ENCODE assay signal across 10 cellular contexts in the genomic region with DNA sequence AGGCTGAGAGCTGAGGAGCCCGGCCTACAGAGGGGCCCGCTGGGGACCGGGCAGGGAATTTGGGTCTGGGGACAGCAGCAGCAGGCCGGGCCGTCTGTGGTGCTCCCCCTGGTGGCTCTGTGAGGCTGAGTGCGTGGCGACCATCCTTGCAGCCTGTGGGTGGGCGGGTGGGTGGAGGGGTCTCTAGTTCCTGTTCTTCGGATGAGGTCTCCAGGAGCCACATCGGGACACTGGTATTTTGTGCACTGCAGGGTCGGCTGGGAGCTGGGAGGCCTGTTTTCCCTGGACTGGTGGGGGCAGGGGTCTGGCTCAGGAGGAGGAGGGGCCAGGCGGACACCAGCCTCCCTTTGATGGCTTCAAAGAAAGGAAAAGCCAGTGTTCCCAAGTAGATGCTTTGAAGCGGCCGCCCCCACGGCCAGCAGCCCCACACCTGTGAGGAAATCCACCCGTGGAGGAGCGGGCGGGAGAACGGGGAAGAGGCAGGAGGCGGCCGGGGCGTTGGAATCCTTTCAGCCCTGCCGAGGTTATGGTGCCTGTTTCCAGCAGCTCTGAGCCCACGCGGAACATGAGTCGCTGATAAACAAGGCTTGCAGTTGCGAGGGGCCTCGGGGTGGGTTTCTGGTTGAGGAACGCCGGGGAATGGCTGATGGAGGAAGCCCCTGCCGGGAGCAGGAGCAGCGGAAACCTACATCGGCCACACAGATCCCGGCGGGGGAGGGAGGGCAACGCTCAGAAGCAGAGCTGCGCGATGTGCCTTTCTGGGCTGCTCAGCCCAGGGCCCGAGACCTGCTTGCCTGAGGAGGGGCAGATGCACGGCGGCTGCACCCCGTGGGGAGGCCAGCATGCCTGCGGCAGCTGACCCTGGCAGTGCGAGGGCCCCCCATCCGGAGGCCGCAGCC.
A peak's percentile ranks its signal among the peaks of the same experiment; 100 is the strongest.
DNase-seq lines count a peak whose midpoint lies in the region; ATAC-seq, FAIRE-seq and TF ChIP-seq lines count a peak whose summit lies in the region.
"Had no signal": no experiment of that assay in that cellular context is flagged by ENCODE, and none has a peak within 500 bp of the region (broad histone marks: within the 10 kb centered on the region; RNA-seq: fewer than 3 reads in every experiment).

No MANE protein-coding gene starts in this region.

- peak overlapping the region; percentile 63 for H3K4me3 ChIP-seq in BE2C (ENCODE audit: low read depth, low read length)
- H3K4me3 ChIP-seq in NT2/D1 (ENCODE audit: insufficient read length, low read depth): peak overlapping the region; percentile 46
- H3K4me3 ChIP-seq in esophagus muscularis mucosa: peak overlapping the region; percentile 48 to 55 (median 50)
- peak overlapping the region; percentile 15 for H3K4me3 ChIP-seq in neuron (ENCODE audit: low read length)
- H3K4me3 ChIP-seq: right lobe of liver had no signal

- peak; percentile 39 for TF ChIP-seq CTCF in BE2C (IDR thresholded peaks at IDR 0.05; ENCODE audit: low read depth, low read length)
- peak in 2 of 3 experiments; percentile 35 to 40 for TF ChIP-seq CTCF in esophagus muscularis mucosa (IDR thresholded peaks at IDR 0.05)
- no peak for TF ChIP-seq CTCF in D721Med (IDR thresholded peaks at IDR 0.05; ENCODE audit: insufficient read depth, missing control alignments)

- H3K9me3 ChIP-seq in BE2C (no peaks in the 10 kb centered on the region), NT2/D1 (ENCODE audit: insufficient read depth, low read length) (no peaks in the 10 kb centered on the region), esophagus muscularis mucosa (no peaks in the 10 kb centered on the region), neuron (ENCODE audit: low read length) (no peaks in the 10 kb centered on the region)
- H3K9me3 ChIP-seq: right lobe of liver had no signal

- no peak overlapping the region for H3K27ac ChIP-seq in esophagus muscularis mucosa (replicated peaks in 1 of 4)
- H3K27ac ChIP-seq: right lobe of liver had no signal

- no peak overlapping the region for H2AFZ ChIP-seq in neuron (ENCODE audit: low read depth, low read length)

- FAIRE-seq in D721Med (lab: Jason Lieb, UNC): no peak

- no peak for ATAC-seq in HG03432 (IDR thresholded peaks at IDR 0.05; ENCODE audit: unreplicated experiment)
- no peak for ATAC-seq in HG02571 (IDR thresholded peaks at IDR 0.05; ENCODE audit: unreplicated experiment)

- H3K9ac ChIP-seq in NT2/D1 (ENCODE audit: insufficient read length, low read depth): peak overlapping the region; percentile 76

- intact Hi-C loops in esophagus muscularis mucosa (cut with DNase I): no loop called here

- TF ChIP-seq EP300 in esophagus muscularis mucosa (IDR thresholded peaks at IDR 0.05): no peak

- 15% methylated on average over 32 of the region's 46 CpGs for WGBS in esophagus muscularis mucosa

- H3K4me1 ChIP-seq in BE2C (no peaks in the 10 kb centered on the region), NT2/D1 (ENCODE audit: insufficient read depth, insufficient read length) (peaks cover 14% of the 10 kb centered on the region), esophagus muscularis mucosa (peaks cover 4 to 14% (median 13%) of the 10 kb centered on the region in 4 donors), neuron (ENCODE audit: insufficient read depth, low read length) (peaks cover 16% of the 10 kb centered on the region)
- H3K4me1 ChIP-seq: right lobe of liver had no signal

- H3K27me3 ChIP-seq in BE2C (no peaks in the 10 kb centered on the region), NT2/D1 (ENCODE audit: insufficient read depth, insufficient read length) (no peaks in the 10 kb centered on the region), esophagus muscularis mucosa (peaks cover 0 to 49% (median 0%) of the 10 kb centered on the region in 4 donors), neuron (ENCODE audit: insufficient read depth, low read length) (no peaks in the 10 kb centered on the region)
- H3K27me3 ChIP-seq: right lobe of liver had no signal

- peak; percentile 57 for DNase-seq in BE2C
- no peak for DNase-seq in NT2/D1 (ENCODE audit: low read depth, low spot score)
- no peak for DNase-seq in esophagus muscularis mucosa (ENCODE audit: extremely low spot score)
- no peak for DNase-seq in D721Med (ENCODE audit: insufficient read length, low spot score)
- DNase-seq in hepatic stellate cell (ENCODE audit: low spot score): no peak
- DNase-seq: NCI-H1417 treated with DMSO at 0.1 percent for 48 hours, right lobe of liver had no signal

- H3K36me3 ChIP-seq in BE2C (no peaks in the 10 kb centered on the region), NT2/D1 (ENCODE audit: insufficient read depth, insufficient read length, low read length) (no peaks in the 10 kb centered on the region), esophagus muscularis mucosa (no peaks in the 10 kb centered on the region), neuron (ENCODE audit: insufficient read depth, low read length) (peaks cover 2% of the 10 kb centered on the region)
- H3K36me3 ChIP-seq: right lobe of liver had no signal

- no peak for TF ChIP-seq POLR2A in esophagus muscularis mucosa (IDR thresholded peaks at IDR 0.05; ENCODE audit: low read depth)
